11 cellular contexts compared by ENCODE assay signal in genomic region chr10:79179404-79180309, GRCh38.
A peak's percentile ranks its signal among the peaks of the same experiment; 100 is the strongest.
DNase-seq lines count a peak whose midpoint lies in the region; ATAC-seq, FAIRE-seq and TF ChIP-seq lines count a peak whose summit lies in the region.
"Had no signal": no experiment of that assay in that cellular context is flagged by ENCODE, and none has a peak within 500 bp of the region (broad histone marks: within the 10 kb centered on the region; RNA-seq: fewer than 3 reads in every experiment).

No MANE protein-coding gene starts in this region.

- CTCF ChIA-PET in HepG2 (lab: Yijun Ruan, JAX; ENCODE audit: low intra/inter-chr PET ratio, low total read pairs): interaction anchor here (1.1 kb wide), 1 partner anchor 16 kb away, joined by 4 read pairs; no protein-coding TSS in a partner anchor
- CTCF ChIA-PET in WTC11 (lab: Charles Lee): interaction anchor here (0.7 to 5.6 kb wide), 3 partner anchors 14 to 41 kb away, joined by 3 to 31 read pairs (median 4); no protein-coding TSS in a partner anchor

- no peaks in the 10 kb centered on the region for H3K27me3 Mint-ChIP-seq in WTC11 (ENCODE audit: low read depth)
- H3K27me3 Mint-ChIP-seq: activated CD4-positive, alpha-beta memory T cell treated with anti-CD3 and anti-CD28 coated beads for 36 hours had no signal

- H3K9me2 ChIP-seq in Karpas-422 (replicated peaks; ENCODE audit: insufficient read depth, low read length): no peaks in the 10 kb centered on the region

- no peak for ATAC-seq in HepG2
- ATAC-seq in right lobe of liver: no peak
- peak; percentile 30 for ATAC-seq in WTC11
- ATAC-seq in GM21529 (IDR thresholded peaks at IDR 0.05; ENCODE audit: unreplicated experiment): no peak

- H3K27ac ChIP-seq in HepG2 (ENCODE audit: extremely low read length, insufficient read depth, low read length) (peak overlapping the region; percentile 12), right lobe of liver (no peak overlapping the region), Karpas-422 (ENCODE audit: low read length) (no peak overlapping the region)

- 96% methylated on average over 12 of the region's 14 CpGs for WGBS in HepG2 (ENCODE audit: low lambda C conversion rate)
- WGBS in right lobe of liver (ENCODE audit: insufficient coverage, low coverage, low lambda C conversion rate, missing lambda C conversion rate): 60% methylated on average over 1 of the region's 14 CpGs

- peaks cover 37% of the 10 kb centered on the region for H3K4me1 Mint-ChIP-seq in WTC11

- H3K36me3 ChIP-seq in HepG2 (replicated peaks in 1 of 2; ENCODE audit: control insufficient read depth in 1 of 2, insufficient read depth in 2 of 2, low read length in 2 of 2) (peaks cover 10 to 52% of the 10 kb centered on the region in 2 experiments), right lobe of liver (no peaks in the 10 kb centered on the region), Karpas-422 (ENCODE audit: insufficient read depth, low read length) (no peaks in the 10 kb centered on the region)

- peaks cover 100% of the 10 kb centered on the region for H3K4me1 ChIP-seq in HepG2 (ENCODE audit: insufficient read depth, low read length)
- H3K4me1 ChIP-seq in right lobe of liver: peaks cover 0 to 26% (median 2%) of the 10 kb centered on the region in 4 donors
- peaks cover 39% of the 10 kb centered on the region for H3K4me1 ChIP-seq in Karpas-422 (ENCODE audit: low read length)

- H3K9me3 Mint-ChIP-seq in WTC11: no peaks in the 10 kb centered on the region
- H3K9me3 Mint-ChIP-seq: activated CD4-positive, alpha-beta memory T cell treated with anti-CD3 and anti-CD28 coated beads for 36 hours; stimulated activated naive B cell treated with anti-CD40 and anti-IgM and Interleukin-4, amounts not matched to agents 10 μg/mL and 1 μg/mL and 100 μg/mL, for 72 hours had no signal

- no peaks in the 10 kb centered on the region for H3K36me3 Mint-ChIP-seq in WTC11
- H3K36me3 Mint-ChIP-seq: activated CD4-positive, alpha-beta memory T cell treated with anti-CD3 and anti-CD28 coated beads for 36 hours; stimulated activated naive B cell treated with anti-CD40 and anti-IgM and Interleukin-4, amounts not matched to agents 10 μg/mL and 1 μg/mL and 100 μg/mL, for 72 hours had no signal

- in situ Hi-C loops in HepG2 (cut with HindIII; ENCODE audit: extremely low pct_ligation_motif_present, low pct_unique_long_range_greater_than_20kb): loop anchor here (25.0 kb wide), 1 partner anchor 92 kb away; no protein-coding TSS in a partner anchor

- no peak for TF ChIP-seq RAD21 in HepG2 (CRISPR knock-in tag; IDR thresholded peaks at IDR 0.05)

- H3K9me3 ChIP-seq in HepG2 (ENCODE audit: low read length) (no peaks in the 10 kb centered on the region), right lobe of liver (no peaks in the 10 kb centered on the region), Karpas-422 (ENCODE audit: low read length) (no peaks in the 10 kb centered on the region)

- H3K9ac ChIP-seq in HepG2 (ENCODE audit: insufficient read depth, low read depth, low read length) (no peak overlapping the region), Karpas-422 (ENCODE audit: low read length) (no peak overlapping the region)

- BruUV-seq in HepG2 (replicated peaks; lab: Mats Ljungman, UMichigan): no TSS peak

- no peak overlapping the region for H3K4me2 ChIP-seq in HepG2 (ENCODE audit: low read depth, low read length)
- no peak overlapping the region for H3K4me2 ChIP-seq in Karpas-422 (ENCODE audit: low read depth, low read length, poor library complexity, severe bottlenecking)

- no peak for TF ChIP-seq POLR2A in HepG2 (IDR thresholded peaks at IDR 0.05; ENCODE audit: insufficient read depth in 1 of 2, low read depth in 2 of 2, low read length in 2 of 2)
- no peak for TF ChIP-seq POLR2A in right lobe of liver (IDR thresholded peaks at IDR 0.05)

- H3K27ac Mint-ChIP-seq in WTC11: no peak overlapping the region
- H3K27ac Mint-ChIP-seq: activated CD4-positive, alpha-beta memory T cell treated with anti-CD3 and anti-CD28 coated beads for 36 hours; stimulated activated naive B cell treated with anti-CD40 and anti-IgM and Interleukin-4, amounts not matched to agents 10 μg/mL and 1 μg/mL and 100 μg/mL, for 72 hours had no signal

- H3K4me3 ChIP-seq in HepG2 (replicated peaks in 1 of 3; ENCODE audit: insufficient read depth in 1 of 3, low read depth in 2 of 3, low read length in 3 of 3) (no peak overlapping the region), right lobe of liver (no peak overlapping the region), Karpas-422 (ENCODE audit: low read length) (no peak overlapping the region)

- no peak for FAIRE-seq in HepG2 (lab: Jason Lieb, UNC)

- DNase-seq in HepG2 (ENCODE audit: low spot score) (no peak), right lobe of liver (no peak), WTC11 (ENCODE audit: low spot score) (peak; percentile 56), kidney tubule cell (ENCODE audit: low spot score) (peak; percentile 36), foreskin melanocyte (no peak), Karpas-422 (no peak), H4 (ENCODE audit: low spot score) (no peak)
- DNase-seq: activated CD4-positive, alpha-beta memory T cell treated with anti-CD3 and anti-CD28 coated beads for 36 hours; DND-41; stimulated activated naive B cell treated with anti-CD40 and anti-IgM and Interleukin-4, amounts not matched to agents 10 μg/mL and 1 μg/mL and 100 μg/mL, for 72 hours had no signal

- H3K4me3 Mint-ChIP-seq in WTC11: no peak overlapping the region
- H3K4me3 Mint-ChIP-seq: activated CD4-positive, alpha-beta memory T cell treated with anti-CD3 and anti-CD28 coated beads for 36 hours; stimulated activated naive B cell treated with anti-CD40 and anti-IgM and Interleukin-4, amounts not matched to agents 10 μg/mL and 1 μg/mL and 100 μg/mL, for 72 hours had no signal

- intact Hi-C loops in HepG2 (cut with micrococcal nuclease; ENCODE audit: unreplicated experiment) (no loop called here), right lobe of liver (cut with DNase I) (no loop called here)

- TF ChIP-seq EP300 in HepG2 (IDR thresholded peaks at IDR 0.05; ENCODE audit: low read depth in 2 of 2, low read length in 2 of 2) (no peak), HepG2 (CRISPR knock-in tag; IDR thresholded peaks at IDR 0.05; ENCODE audit: borderline replicate concordance) (no peak)

- H4K20me1 ChIP-seq in HepG2 (ENCODE audit: insufficient read depth, low read length): no peaks in the 10 kb centered on the region
- H4K20me1 ChIP-seq in Karpas-422 (ENCODE audit: insufficient read depth, low read depth, low read length): peaks cover 32% of the 10 kb centered on the region; the same call in 1 of the 2 replicates

- POLR2A ChIA-PET in HepG2 (lab: Yijun Ruan, JAX): interaction anchor here (0.6 to 0.7 kb wide), 2 partner anchors 9 to 22 kb away, joined by 3 read pairs; no protein-coding TSS in a partner anchor
- POLR2A ChIA-PET in WTC11 (lab: Charles Lee): no interaction called here

- TF ChIP-seq CTCF in HepG2 (CRISPR knock-in tag; IDR thresholded peaks at IDR 0.05) (peak; percentile 27; the same call in 1 of the 2 replicates), right lobe of liver (IDR thresholded peaks at IDR 0.05) (no peak), WTC11 (IDR thresholded peaks at IDR 0.05) (no peak)

- no peak overlapping the region for H2AFZ ChIP-seq in HepG2 (ENCODE audit: low read length)
- H2AFZ ChIP-seq in Karpas-422 (ENCODE audit: low read length): no peak overlapping the region

- H3K79me2 ChIP-seq in HepG2 (ENCODE audit: insufficient read depth, low read length) (peaks cover 9% of the 10 kb centered on the region), Karpas-422 (ENCODE audit: low read length) (no peaks in the 10 kb centered on the region)

- H3K27me3 ChIP-seq in HepG2 (ENCODE audit: control insufficient read depth in 1 of 2, insufficient read depth in 2 of 2, low read length in 2 of 2): no peaks in the 10 kb centered on the region
- no peaks in the 10 kb centered on the region for H3K27me3 ChIP-seq in right lobe of liver
- no peaks in the 10 kb centered on the region for H3K27me3 ChIP-seq in Karpas-422 (ENCODE audit: low read length)

TF ChIP-seq in HepG2, 621 proteins besides CTCF, POLR2A, EP300 and RAD21 (continues in another document):
- TF ChIP-seq MAFK (conservative IDR thresholded peaks at IDR 0.05 in 1 of 2, IDR thresholded peaks at IDR 0.05 in 1 of 2; ENCODE audit: low read length in 2 of 2) (no peak), IRF1 (CRISPR knock-in tag; IDR thresholded peaks at IDR 0.05; ENCODE audit: low read depth) (no peak), RNF2 (conservative IDR thresholded peaks at IDR 0.05; ENCODE audit: low read depth) (no peak), TEAD3 (CRISPR knock-in tag; optimal IDR thresholded peaks at IDR 0.05; ENCODE audit: borderline replicate concordance) (peak; percentile 16), RFX1 (IDR thresholded peaks at IDR 0.05) (peak; percentile 69), ZNF563 (CRISPR knock-in tag; IDR thresholded peaks at IDR 0.05) (no peak)

TF ChIP-seq in WTC11, 78 proteins besides CTCF, POLR2A, EP300 and RAD21 (continues in another document):
- no peak for TF ChIP-seq ZBTB43 (CRISPR knock-in tag; IDR thresholded peaks at IDR 0.05)
- TF ChIP-seq E2F4 (CRISPR knock-in tag; IDR thresholded peaks at IDR 0.05; ENCODE audit: borderline replicate concordance, low read depth): no peak
- no peak for TF ChIP-seq ZNF423 (CRISPR knock-in tag; IDR thresholded peaks at IDR 0.05)
- no peak for TF ChIP-seq USF2 (CRISPR knock-in tag; IDR thresholded peaks at IDR 0.05)

Comparison
In these comparisons a context has a peak if more than half of its experiments do, and no peak if none do; other contexts are left out.
1. DNase-seq: peak in WTC11 (single experiment) and kidney tubule cell (single experiment); none in HepG2 (single experiment), right lobe of liver (0 of 3), foreskin melanocyte (single experiment), Karpas-422 (single experiment) and H4 (single experiment).
2. Of the 50 proteins assayed by ChIP-seq in both HepG2 and WTC11: peak only in HepG2: CTCF; only in WTC11: none; in both: none; in neither: 49.